ENCODE assay signal across 11 cellular contexts in the genomic region with DNA sequence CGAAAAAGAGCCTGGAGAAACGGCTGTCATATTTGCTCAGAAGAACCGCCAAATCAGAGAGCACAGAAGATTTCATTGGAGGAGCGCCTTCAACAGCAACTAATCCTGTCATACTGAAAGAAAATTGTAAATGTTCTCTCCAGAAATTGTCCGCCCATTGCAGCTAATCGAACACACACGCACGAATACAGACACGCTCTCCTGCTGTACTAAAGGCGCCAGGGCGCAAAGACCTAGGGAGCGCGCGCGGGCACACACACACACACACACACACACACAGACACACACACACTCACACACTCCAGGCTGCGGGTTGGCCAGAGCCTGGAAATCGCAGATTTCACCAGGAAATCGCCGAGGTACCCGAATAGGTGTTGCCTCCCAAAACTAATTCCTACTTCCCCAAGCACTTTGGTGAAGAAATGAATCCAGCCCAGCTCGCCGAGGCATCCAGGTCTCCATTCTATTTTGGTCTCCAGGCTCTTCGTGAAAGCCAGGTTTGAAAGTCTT. TPM values are rescaled to one million over a fixed set of nuclear protein-coding genes. Genes with fewer than 3 reads are reported as not detected.
DNase-seq lines count a peak whose midpoint lies in the region; ATAC-seq and TF ChIP-seq lines count a peak whose summit lies in the region.
"Had no signal": no experiment of that assay in that cellular context is flagged by ENCODE, and none has a peak within 500 bp of the region (broad histone marks: within the 10 kb centered on the region; RNA-seq: fewer than 3 reads in every experiment).

CHRM2 (plus strand) TSS at position 157 of the 510 bp plus-strand sequence. CDS start 146,214 bp downstream, outside the sequence.

- H3K4me1 ChIP-seq in gastroesophageal sphincter (peaks cover 0 to 40% (median 26%) of the 10 kb centered on the region in 3 donors), SJCRH30 (no peaks in the 10 kb centered on the region)
- H3K4me1 ChIP-seq: pancreas had no signal

- H3K4me1 Mint-ChIP-seq in stimulated activated effector memory CD8-positive, alpha-beta T cell treated with anti-CD3 and anti-CD28 coated beads, Interleukin-12 subunit alpha, Interleukin-12 subunit beta, amount 100 ng/mL, for 72 hours, result no peaks in the 10 kb centered on the region
- H3K4me1 Mint-ChIP-seq: activated B cell treated with CpG ODN at 0.5 μM for 24 hours had no signal

- ATAC-seq in gastroesophageal sphincter (no peak), GM19035 (IDR thresholded peaks at IDR 0.05; ENCODE audit: unreplicated experiment) (no peak)
- ATAC-seq in stimulated activated effector memory CD8-positive, alpha-beta T cell treated with anti-CD3 and anti-CD28 coated beads, Interleukin-12 subunit alpha, Interleukin-12 subunit beta, amount 100 ng/mL, for 72 hours, result no peak
- ATAC-seq: pancreas had no signal

- H3K4me3 ChIP-seq in gastroesophageal sphincter (peak within 1 kb of the TSS; percentile 38 to 62), SJCRH30 (no peak within 1 kb of the TSS)
- H3K4me3 ChIP-seq: pancreas had no signal

- no peak for TF ChIP-seq EP300 in gastroesophageal sphincter (IDR thresholded peaks at IDR 0.05)

- no peak within 1 kb of the TSS for H3K4me3 Mint-ChIP-seq in stimulated activated effector memory CD8-positive, alpha-beta T cell treated with anti-CD3 and anti-CD28 coated beads, Interleukin-12 subunit alpha, Interleukin-12 subunit beta, amount 100 ng/mL, for 72 hours
- H3K4me3 Mint-ChIP-seq: activated B cell treated with CpG ODN at 0.5 μM for 24 hours had no signal

- no peak for TF ChIP-seq CTCF in gastroesophageal sphincter (IDR thresholded peaks at IDR 0.05)

- H3K9me3 ChIP-seq in gastroesophageal sphincter, result no peaks in the 10 kb centered on the region
- H3K9me3 ChIP-seq in SJCRH30 (replicated peaks), result no peaks in the 10 kb centered on the region
- H3K9me3 ChIP-seq: pancreas had no signal

- no peak for TF ChIP-seq POLR2A in gastroesophageal sphincter (IDR thresholded peaks at IDR 0.05)

- H3K27ac ChIP-seq in gastroesophageal sphincter, result peak within 1 kb of the TSS; percentile 14 to 77 (median 50)
- no peak within 1 kb of the TSS for H3K27ac ChIP-seq in SJCRH30
- H3K27ac ChIP-seq: pancreas had no signal

- H3K36me3 Mint-ChIP-seq in stimulated activated effector memory CD8-positive, alpha-beta T cell treated with anti-CD3 and anti-CD28 coated beads, Interleukin-12 subunit alpha, Interleukin-12 subunit beta, amount 100 ng/mL, for 72 hours, result no peaks in the 10 kb centered on the region

- no peaks in the 10 kb centered on the region for H3K9me3 Mint-ChIP-seq in stimulated activated effector memory CD8-positive, alpha-beta T cell treated with anti-CD3 and anti-CD28 coated beads, Interleukin-12 subunit alpha, Interleukin-12 subunit beta, amount 100 ng/mL, for 72 hours
- H3K9me3 Mint-ChIP-seq: activated B cell treated with CpG ODN at 0.5 μM for 24 hours had no signal

- H3K36me3 ChIP-seq in gastroesophageal sphincter, result no peaks in the 10 kb centered on the region
- H3K36me3 ChIP-seq in SJCRH30, result no peaks in the 10 kb centered on the region
- H3K36me3 ChIP-seq: pancreas had no signal

- H3K27me3 ChIP-seq in gastroesophageal sphincter, result peaks cover 37% of the 10 kb centered on the region
- H3K27me3 ChIP-seq in SJCRH30, result peaks cover 10% of the 10 kb centered on the region; the same call in 1 of the 2 replicates

- WGBS in gastroesophageal sphincter (ENCODE audit: low coverage in 1 of 2), 2 donors, result 0% methylated on average over 9 of the region's 23 CpGs

- DNase-seq in ELF-1 (ENCODE audit: low read depth, low spot score), result peak; percentile 22
- DNase-seq in RPMI7951 (ENCODE audit: low read depth), result peak; percentile 11
- peak; percentile 33 for DNase-seq in occipital lobe (lab: John Stamatoyannopoulos, UW)
- DNase-seq in SJCRH30, result no peak
- DNase-seq in NCI-H345 (lab: John Stamatoyannopoulos, UW), result no peak
- DNase-seq in stimulated activated effector memory CD8-positive, alpha-beta T cell treated with anti-CD3 and anti-CD28 coated beads, Interleukin-12 subunit alpha, Interleukin-12 subunit beta, amount 100 ng/mL, for 72 hours (ENCODE audit: low spot score in 2 of 2), result no peak
- DNase-seq: activated B cell treated with CpG ODN at 0.5 μM for 24 hours, NCI-H1092 treated with DMSO at 0.1 percent for 48 hours had no signal

- no peak within 1 kb of the TSS for H3K27ac Mint-ChIP-seq in stimulated activated effector memory CD8-positive, alpha-beta T cell treated with anti-CD3 and anti-CD28 coated beads, Interleukin-12 subunit alpha, Interleukin-12 subunit beta, amount 100 ng/mL, for 72 hours
- H3K27ac Mint-ChIP-seq: activated B cell treated with CpG ODN at 0.5 μM for 24 hours had no signal

RNA-seq across cellular contexts. Expression of gene CHRM2, which starts in this region (rescaled TPM):
- 0.84 and 0.88 TPM in 2 replicates for total RNA-seq in RPMI7951 (2014; rRNA removed; shearing (Covaris generic))
- total RNA-seq in gastroesophageal sphincter (100 to 1,000 TPM in 1 of 4 donors, 10 to 100 TPM in 3; 11.5 to 130 (median 65.3) TPM), occipital lobe (9.4 TPM)
- total RNA-seq in SJCRH30 (2014; rRNA removed; shearing (Covaris generic)), result not detected in 2 replicates
- total RNA-seq: activated B cell treated with CpG ODN at 0.5 μM for 24 hours had no signal

Comparison
In these comparisons a context has a peak if more than half of its experiments do, and no peak if none do; other contexts are left out.
1. Peak in DNase-seq in RPMI7951; RNA of the gene not detected or under 1 TPM.
2. DNase-seq: peak in ELF-1 (single experiment) and occipital lobe (single experiment); none in SJCRH30 (0 of 2), NCI-H345 (single experiment) and stimulated activated effector memory CD8-positive, alpha-beta T cell treated with anti-CD3 and anti-CD28 coated beads, Interleukin-12 subunit alpha, Interleukin-12 subunit beta, amount 100 ng/mL, for 72 hours (0 of 2).